ENCODE assay signal across 1 cellular context in genomic region chr20:271528-271927, GRCh38.
TF ChIP-seq lines count a peak whose summit lies in the region.

No MANE protein-coding gene starts in this region.

TF ChIP-seq in K562, 482 proteins besides CTCF, POLR2A, EP300 and RAD21:
- TF ChIP-seq MTA1 (IDR thresholded peaks at IDR 0.05; ENCODE audit: borderline replicate concordance) (no peak), NCOA6 (IDR thresholded peaks at IDR 0.05) (no peak), ADNP (tag; IDR thresholded peaks at IDR 0.05) (peak; percentile 65; the same call in 1 of the 2 replicates), KAT8 (IDR thresholded peaks at IDR 0.05; ENCODE audit: low read depth) (no peak), BCOR (IDR thresholded peaks at IDR 0.05) (peak; percentile 76), SIX5 (IDR thresholded peaks at IDR 0.05; ENCODE audit: borderline replicate concordance in 1 of 2, insufficient read depth in 1 of 2, low read depth in 1 of 2, low read length in 2 of 2) (no peak), HNRNPL (IDR thresholded peaks at IDR 0.05; ENCODE audit: low read depth, low read length) (no peak), RBM25 (IDR thresholded peaks at IDR 0.05; ENCODE audit: low read depth, low read length, severe bottlenecking) (peak; percentile 90), HDAC2 (IDR thresholded peaks at IDR 0.05) (0 out of 2 replicates have a peak, but pooled peaks have one; percentile 31), KDM1A (IDR thresholded peaks at IDR 0.05) (peak in 1 of 2 experiments; percentile 60; a peak in 2 of 4 replicates)
